ENCODE assay signal across 8 cellular contexts in genomic region chr5:151020304-151021031, GRCh38. TPM values are rescaled to one million over a fixed set of nuclear protein-coding genes. Genes with fewer than 3 reads are reported as not detected.
DNase-seq lines count a peak whose midpoint lies in the region; ATAC-seq and TF ChIP-seq lines count a peak whose summit lies in the region.

TSS of gene GPX3 (plus strand) at chr5:151020591. CDS start at chr5:151020655, 64 bp downstream.

- 2 to 3% methylated on average over 26 to 51 of the region's 51 CpGs for WGBS in body of pancreas, 2 donors

- no peak within 1 kb of the TSS for H3K4me3 Mint-ChIP-seq in activated CD4-positive, alpha-beta T cell treated with anti-CD3 and anti-CD28 coated beads, Interleukin-2, amount 10 ng/mL, durations not matched to agents 7 days and 5 days
- peak within 1 kb of the TSS; percentile 69 for H3K4me3 Mint-ChIP-seq in progenitor cell of endocrine pancreas (ENCODE audit: low read depth)
- no peak within 1 kb of the TSS for H3K4me3 Mint-ChIP-seq in activated T-helper 2 cell treated with anti-CD3 and anti-CD28 coated beads, Interferon-gamma antibody, Interleukin-2, Interleukin-4, amounts not matched to agents 10 μg/mL and 5 μg/mL and 100 μg/mL, durations not matched to agents 14 hours and 24 hours and 36 hours (ENCODE audit: low read depth)

- no peaks in the 10 kb centered on the region for H3K27me3 ChIP-seq in body of pancreas

- H3K4me3 ChIP-seq in body of pancreas: peak within 1 kb of the TSS; percentile 35 to 52

- TF ChIP-seq POLR2A in body of pancreas (IDR thresholded peaks at IDR 0.05): peak; percentile 52 to 75 (median 67)

- no peaks in the 10 kb centered on the region for H3K9me3 Mint-ChIP-seq in activated CD4-positive, alpha-beta T cell treated with anti-CD3 and anti-CD28 coated beads, Interleukin-2, amount 10 ng/mL, durations not matched to agents 7 days and 5 days
- no peaks in the 10 kb centered on the region for H3K9me3 Mint-ChIP-seq in progenitor cell of endocrine pancreas (ENCODE audit: low read depth)
- H3K9me3 Mint-ChIP-seq in activated T-helper 2 cell treated with anti-CD3 and anti-CD28 coated beads, Interferon-gamma antibody, Interleukin-2, Interleukin-4, amounts not matched to agents 10 μg/mL and 5 μg/mL and 100 μg/mL, durations not matched to agents 14 hours and 24 hours and 36 hours: no peaks in the 10 kb centered on the region

- H3K4me1 ChIP-seq in body of pancreas: peaks cover 36% of the 10 kb centered on the region

- no peaks in the 10 kb centered on the region for H3K36me3 ChIP-seq in body of pancreas (replicated peaks in 1 of 2; ENCODE audit: insufficient read depth in 1 of 2, low read depth in 2 of 2)

- H3K27ac ChIP-seq in body of pancreas: peak within 1 kb of the TSS in 3 of 4 donors; percentile 49 to 62 (median 59)

- peaks cover 20% of the 10 kb centered on the region for H3K27me3 Mint-ChIP-seq in activated CD4-positive, alpha-beta T cell treated with anti-CD3 and anti-CD28 coated beads, Interleukin-2, amount 10 ng/mL, durations not matched to agents 7 days and 5 days
- peaks cover 4% of the 10 kb centered on the region for H3K27me3 Mint-ChIP-seq in progenitor cell of endocrine pancreas
- H3K27me3 Mint-ChIP-seq in activated T-helper 2 cell treated with anti-CD3 and anti-CD28 coated beads, Interferon-gamma antibody, Interleukin-2, Interleukin-4, amounts not matched to agents 10 μg/mL and 5 μg/mL and 100 μg/mL, durations not matched to agents 14 hours and 24 hours and 36 hours (ENCODE audit: low read depth): peaks cover 5% of the 10 kb centered on the region

- CTCF ChIA-PET in activated CD4-positive, alpha-beta T cell treated with anti-CD3 and anti-CD28 coated beads, Interleukin-2, amount 10 ng/mL, durations not matched to agents 7 days and 5 days (lab: Charles Lee): interaction anchor here (0.5 to 0.9 kb wide), 3 partner anchors 21 to 112 kb away, joined by 3 to 4 read pairs (median 3); no protein-coding TSS in a partner anchor

- TF ChIP-seq CTCF in body of pancreas (IDR thresholded peaks at IDR 0.05): no peak
- no peak for TF ChIP-seq CTCF in progenitor cell of endocrine pancreas (IDR thresholded peaks at IDR 0.05; ENCODE audit: unreplicated experiment)

- POLR2A ChIA-PET in activated CD4-positive, alpha-beta T cell treated with anti-CD3 and anti-CD28 coated beads, Interleukin-2, amount 10 ng/mL, durations not matched to agents 7 days and 5 days (lab: Charles Lee): no interaction called here

- H3K4me1 Mint-ChIP-seq in activated CD4-positive, alpha-beta T cell treated with anti-CD3 and anti-CD28 coated beads, Interleukin-2, amount 10 ng/mL, durations not matched to agents 7 days and 5 days: peaks cover 21% of the 10 kb centered on the region
- H3K4me1 Mint-ChIP-seq in progenitor cell of endocrine pancreas (ENCODE audit: low read depth): peaks cover 6% of the 10 kb centered on the region
- peaks cover 9% of the 10 kb centered on the region for H3K4me1 Mint-ChIP-seq in activated T-helper 2 cell treated with anti-CD3 and anti-CD28 coated beads, Interferon-gamma antibody, Interleukin-2, Interleukin-4, amounts not matched to agents 10 μg/mL and 5 μg/mL and 100 μg/mL, durations not matched to agents 14 hours and 24 hours and 36 hours (ENCODE audit: low read depth)

- H3K36me3 Mint-ChIP-seq in activated CD4-positive, alpha-beta T cell treated with anti-CD3 and anti-CD28 coated beads, Interleukin-2, amount 10 ng/mL, durations not matched to agents 7 days and 5 days (ENCODE audit: low read depth): peaks cover 20% of the 10 kb centered on the region
- peaks cover 3% of the 10 kb centered on the region for H3K36me3 Mint-ChIP-seq in progenitor cell of endocrine pancreas (ENCODE audit: insufficient read depth)
- H3K36me3 Mint-ChIP-seq in activated T-helper 2 cell treated with anti-CD3 and anti-CD28 coated beads, Interferon-gamma antibody, Interleukin-2, Interleukin-4, amounts not matched to agents 10 μg/mL and 5 μg/mL and 100 μg/mL, durations not matched to agents 14 hours and 24 hours and 36 hours (ENCODE audit: low read depth): peaks cover 38% of the 10 kb centered on the region

- H3K27ac Mint-ChIP-seq in activated CD4-positive, alpha-beta T cell treated with anti-CD3 and anti-CD28 coated beads, Interleukin-2, amount 10 ng/mL, durations not matched to agents 7 days and 5 days: no peak within 1 kb of the TSS
- peak within 1 kb of the TSS; percentile 75 for H3K27ac Mint-ChIP-seq in progenitor cell of endocrine pancreas
- no peak within 1 kb of the TSS for H3K27ac Mint-ChIP-seq in activated T-helper 2 cell treated with anti-CD3 and anti-CD28 coated beads, Interferon-gamma antibody, Interleukin-2, Interleukin-4, amounts not matched to agents 10 μg/mL and 5 μg/mL and 100 μg/mL, durations not matched to agents 14 hours and 24 hours and 36 hours

- H3K9me3 ChIP-seq in body of pancreas: no peaks in the 10 kb centered on the region

- DNase-seq in activated CD4-positive, alpha-beta T cell treated with anti-CD3 and anti-CD28 coated beads for 1 hour: peak; percentile 20
- no peak for DNase-seq in activated CD4-positive, alpha-beta T cell treated with anti-CD3 and anti-CD28 coated beads, Interleukin-2, amount 10 ng/mL, durations not matched to agents 7 days and 5 days
- DNase-seq in NOMO-1 treated with dmso at 0.1 percent for 144 hours (lab: John Stamatoyannopoulos, UW; ENCODE audit: unreplicated experiment) (peak; percentile 89), body of pancreas (peak; percentile 87 to 93 (median 90)), hypothalamus (lab: John Stamatoyannopoulos, UW) (peak; percentile 10 to 86 (median 60)), progenitor cell of endocrine pancreas (ENCODE audit: low spot score, unreplicated experiment) (peak; percentile 75)
- no peak for DNase-seq in activated T-helper 2 cell treated with anti-CD3 and anti-CD28 coated beads, Interferon-gamma antibody, Interleukin-2, Interleukin-4, amounts not matched to agents 10 μg/mL and 5 μg/mL and 100 μg/mL, durations not matched to agents 14 hours and 24 hours and 36 hours (ENCODE audit: low spot score)

- ATAC-seq in HG02981 (IDR thresholded peaks at IDR 0.05; ENCODE audit: unreplicated experiment) (peak; percentile 68), body of pancreas (peak; percentile 92)

- intact Hi-C loops in body of pancreas (cut with DNase I): no loop called here
- intact Hi-C loops in activated T-helper 2 cell treated with anti-CD3 and anti-CD28 coated beads, Interferon-gamma antibody, Interleukin-2, Interleukin-4, amounts not matched to agents 10 μg/mL and 5 μg/mL and 100 μg/mL, durations not matched to agents 14 hours and 24 hours and 36 hours (cut with micrococcal nuclease): no loop called here

RNA-seq across cellular contexts. Expression of gene GPX3, which starts in this region (rescaled TPM):
- total RNA-seq in activated CD4-positive, alpha-beta T cell treated with anti-CD3 and anti-CD28 coated beads, Interleukin-2, amount 10 ng/mL, durations not matched to agents 7 days and 5 days: not detected
- total RNA-seq in body of pancreas: 1,000 to 10,000 TPM in 1 of 2 donors, 100 to 1,000 TPM in 1; 686 to 1,482 TPM
- 28.2 and 34.1 TPM in 2 replicates for total RNA-seq in progenitor cell of endocrine pancreas
- 0.46 TPM in 1 of 2 replicates, not detected in the other for total RNA-seq in activated T-helper 2 cell treated with anti-CD3 and anti-CD28 coated beads, Interferon-gamma antibody, Interleukin-2, Interleukin-4, amounts not matched to agents 10 μg/mL and 5 μg/mL and 100 μg/mL, durations not matched to agents 14 hours and 24 hours and 36 hours

Comparison
In these comparisons a context has a peak if more than half of its experiments do, and no peak if none do; other contexts are left out.
1. RNA of gene GPX3 (total RNA-seq): 686 to 1,482 TPM in body of pancreas and 28.2 to 34.1 TPM in progenitor cell of endocrine pancreas; not detected in activated CD4-positive, alpha-beta T cell treated with anti-CD3 and anti-CD28 coated beads, Interleukin-2, amount 10 ng/mL, durations not matched to agents 7 days and 5 days and 0.46 TPM in activated T-helper 2 cell treated with anti-CD3 and anti-CD28 coated beads, Interferon-gamma antibody, Interleukin-2, Interleukin-4, amounts not matched to agents 10 μg/mL and 5 μg/mL and 100 μg/mL, durations not matched to agents 14 hours and 24 hours and 36 hours; every median in the first group is over 10 times any median in the second.
2. RNA of gene GPX3 (total RNA-seq): 686 to 1,482 TPM in body of pancreas; 28.2 to 34.1 TPM in progenitor cell of endocrine pancreas; every median in the first group is over 10 times any median in the second.
3. DNase-seq: peak in activated CD4-positive, alpha-beta T cell treated with anti-CD3 and anti-CD28 coated beads for 1 hour (single experiment), NOMO-1 treated with dmso at 0.1 percent for 144 hours (single experiment), body of pancreas (4 of 4), hypothalamus (51 of 51) and progenitor cell of endocrine pancreas (single experiment); none in activated CD4-positive, alpha-beta T cell treated with anti-CD3 and anti-CD28 coated beads, Interleukin-2, amount 10 ng/mL, durations not matched to agents 7 days and 5 days (single experiment) and activated T-helper 2 cell treated with anti-CD3 and anti-CD28 coated beads, Interferon-gamma antibody, Interleukin-2, Interleukin-4, amounts not matched to agents 10 μg/mL and 5 μg/mL and 100 μg/mL, durations not matched to agents 14 hours and 24 hours and 36 hours (single experiment).